In the genomic region with DNA sequence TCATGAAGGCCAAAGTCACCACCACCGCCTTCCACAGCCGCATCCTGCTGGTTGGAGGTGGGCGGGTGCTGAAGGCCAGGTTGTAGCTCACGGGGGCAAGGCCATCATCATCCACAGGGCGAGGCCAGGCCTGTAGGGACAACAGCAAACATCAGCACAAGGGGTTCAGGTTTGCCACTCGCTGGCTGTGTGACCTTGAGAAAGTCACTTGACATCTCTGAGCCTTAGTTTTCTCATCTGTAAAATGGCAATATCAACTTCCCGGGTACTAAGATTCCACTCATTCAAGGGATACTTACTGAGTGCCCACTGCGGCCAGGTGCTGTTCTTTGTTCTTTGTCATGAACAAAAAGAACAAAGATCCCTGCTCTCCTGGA, we compare ENCODE assay signal across 26 cellular contexts.
"Had no signal": no experiment of that assay in that cellular context is flagged by ENCODE, and none has a peak within 500 bp of the region (broad histone marks: within the 10 kb centered on the region; RNA-seq: fewer than 3 reads in every experiment).

No MANE protein-coding gene starts in this region.

- ATAC-seq: activated CD4-positive, CD25-positive, alpha-beta regulatory T cell treated with anti-CD3 and anti-CD28 coated beads, Interleukin-2, amount 50 U/mL, for 24 hours; activated CD8-positive, alpha-beta T cell treated with anti-CD3 and anti-CD28 coated beads for 36 hours; activated T-cell treated with anti-CD3 and anti-CD28 coated beads, Interleukin-2, amount 50 U/mL, for 4 hours; activated T-helper 17 cell treated with anti-CD3 and anti-CD28 coated beads, Interleukin-2, amount 50 U/mL, for 72 hours; esophagus mucosa; T-helper 17 cell had no signal

- DNase-seq: activated B cell treated with CpG ODN at 0.5 μM for 24 hours; activated CD4-positive, alpha-beta T cell treated with anti-CD3 and anti-CD28 coated beads for 48 hours; activated CD4-positive, alpha-beta T cell treated with anti-CD3 and anti-CD28 coated beads, Interleukin-2, amount 50 U/mL, for 1 hour; activated CD4-positive, alpha-beta T cell treated with anti-CD3 and anti-CD28 coated beads, Interleukin-2, amount 50 U/mL, for 48 hours; activated CD8-positive, alpha-beta memory T cell treated with anti-CD3 and anti-CD28 coated beads for 24 hours; activated CD8-positive, alpha-beta T cell treated with anti-CD3 and anti-CD28 coated beads for 36 hours; activated effector memory CD4-positive, alpha-beta T cell treated with Interleukin-2 at 50 U/mL for 16 hours; activated gamma-delta T cell treated with Interleukin-2 at 50 U/mL for 16 hours; activated naive CD4-positive, alpha-beta T cell treated with anti-CD3 and anti-CD28 coated beads, Interleukin-2, amount 50 U/mL, for 16 hours; activated naive CD4-positive, alpha-beta T cell treated with Interleukin-2 at 50 U/mL for 16 hours; activated T-cell treated with anti-CD3 and anti-CD28 coated beads, Interleukin-2, amount 50 U/mL, for 4 hours; amniotic stem cell; anterior cingulate cortex; brain microvascular endothelial cell; dorsolateral prefrontal cortex; effector memory CD4-positive, alpha-beta T cell; endodermal cell; foreskin fibroblast; head of caudate nucleus; T-helper 17 cell; T1000; WERI-Rb-1 had no signal

- H3K27me3 ChIP-seq: brain microvascular endothelial cell, dorsolateral prefrontal cortex had no signal

- H3K27ac ChIP-seq: brain microvascular endothelial cell, coronary artery, WERI-Rb-1 had no signal

- H3K4me3 ChIP-seq: coronary artery, dorsolateral prefrontal cortex had no signal
